In the genomic region with DNA sequence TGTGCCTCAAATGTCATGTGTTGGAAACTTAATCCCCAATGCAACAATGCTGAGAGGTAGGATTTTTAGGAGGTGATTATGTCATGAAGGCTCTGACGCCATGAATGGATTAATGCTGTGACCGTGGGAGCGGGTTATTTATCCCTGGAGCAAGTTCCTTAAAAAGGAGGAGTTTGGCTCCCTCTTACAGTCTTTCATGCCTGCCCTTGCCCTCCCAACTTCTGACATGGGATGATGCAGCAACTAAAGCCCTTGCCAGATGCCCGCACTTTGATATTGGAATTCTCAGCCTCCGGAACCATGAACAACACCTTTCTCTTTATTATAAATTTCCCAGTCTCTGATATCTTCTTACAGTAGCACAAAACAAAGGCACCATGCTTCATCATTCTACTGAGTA, we compare ENCODE assay signal across 24 cellular contexts.
DNase-seq lines count a peak whose midpoint lies in the region; ATAC-seq and TF ChIP-seq lines count a peak whose summit lies in the region.
"Had no signal": no experiment of that assay in that cellular context is flagged by ENCODE, and none has a peak within 500 bp of the region (broad histone marks: within the 10 kb centered on the region; RNA-seq: fewer than 3 reads in every experiment).

No MANE protein-coding gene starts in this region.

- no peaks in the 10 kb centered on the region for H3F3A ChIP-seq in neural progenitor cell (ENCODE audit: low read depth)

- H3K4me1 Mint-ChIP-seq in MCF 10A (ENCODE audit: insufficient read depth, unreplicated experiment) (no peaks in the 10 kb centered on the region), neural progenitor cell (peaks cover 10% of the 10 kb centered on the region)
- H3K4me1 Mint-ChIP-seq in stimulated activated effector memory CD8-positive, alpha-beta T cell treated with anti-CD3 and anti-CD28 coated beads, Interleukin-12 subunit alpha, Interleukin-12 subunit beta, amount 100 ng/mL, for 72 hours = no peaks in the 10 kb centered on the region

- no peaks in the 10 kb centered on the region for H3K4me1 ChIP-seq in mammary epithelial cell (ENCODE audit: insufficient read depth, low read length)
- no peaks in the 10 kb centered on the region for H3K4me1 ChIP-seq in foreskin keratinocyte
- no peaks in the 10 kb centered on the region for H3K4me1 ChIP-seq in neural progenitor cell
- no peaks in the 10 kb centered on the region for H3K4me1 ChIP-seq in lower lobe of right lung
- H3K4me1 ChIP-seq: SJCRH30 had no signal

- no peaks in the 10 kb centered on the region for H3K27me3 ChIP-seq in mammary epithelial cell (ENCODE audit: insufficient read depth, low read length)
- no peaks in the 10 kb centered on the region for H3K27me3 ChIP-seq in foreskin keratinocyte
- no peaks in the 10 kb centered on the region for H3K27me3 ChIP-seq in neural progenitor cell
- H3K27me3 ChIP-seq in lower lobe of right lung (ENCODE audit: low read depth) = no peaks in the 10 kb centered on the region
- H3K27me3 ChIP-seq: SJCRH30 had no signal

- H3K4me3 Mint-ChIP-seq in MCF 10A (ENCODE audit: unreplicated experiment) = no peak overlapping the region
- H3K4me3 Mint-ChIP-seq in neural progenitor cell = no peak overlapping the region
- no peak overlapping the region for H3K4me3 Mint-ChIP-seq in stimulated activated effector memory CD8-positive, alpha-beta T cell treated with anti-CD3 and anti-CD28 coated beads, Interleukin-12 subunit alpha, Interleukin-12 subunit beta, amount 100 ng/mL, for 72 hours

- dilution Hi-C loops in mammary epithelial cell (cut with HindIII; ENCODE audit: low sequenced_read_pairs) = no loop called here

- H3K9me3 Mint-ChIP-seq in MCF 10A (ENCODE audit: unreplicated experiment) (no peaks in the 10 kb centered on the region), neural progenitor cell (peaks cover 3% of the 10 kb centered on the region)
- H3K9me3 Mint-ChIP-seq in stimulated activated effector memory CD8-positive, alpha-beta T cell treated with anti-CD3 and anti-CD28 coated beads, Interleukin-12 subunit alpha, Interleukin-12 subunit beta, amount 100 ng/mL, for 72 hours = peaks cover 4% of the 10 kb centered on the region

- H3K4me2 ChIP-seq in mammary epithelial cell (ENCODE audit: insufficient read depth, low read depth, low read length) (peak overlapping the region; percentile 41), neural progenitor cell (no peak overlapping the region)

- peak; percentile 56 for ATAC-seq in foreskin keratinocyte
- no peak for ATAC-seq in stimulated activated effector memory CD8-positive, alpha-beta T cell treated with anti-CD3 and anti-CD28 coated beads, Interleukin-12 subunit alpha, Interleukin-12 subunit beta, amount 100 ng/mL, for 72 hours
- no peak for ATAC-seq in lower lobe of right lung
- ATAC-seq: PC-3, Right ventricle myocardium inferior had no signal

- POLR2A ChIA-PET in MCF 10A (lab: Yijun Ruan, JAX) = no interaction called here

- H3K4me3 ChIP-seq in mammary epithelial cell (replicated peaks in 1 of 3; ENCODE audit: insufficient read depth in 1 of 3, low read depth in 2 of 3, low read length in 3 of 3) = no peak overlapping the region
- H3K4me3 ChIP-seq in neural progenitor cell = no peak overlapping the region
- H3K4me3 ChIP-seq in lower lobe of right lung = no peak overlapping the region
- H3K4me3 ChIP-seq: SJCRH30 had no signal

- no peak overlapping the region for H3K27ac Mint-ChIP-seq in MCF 10A (ENCODE audit: low read depth, unreplicated experiment)
- H3K27ac Mint-ChIP-seq in neural progenitor cell = no peak overlapping the region
- H3K27ac Mint-ChIP-seq in stimulated activated effector memory CD8-positive, alpha-beta T cell treated with anti-CD3 and anti-CD28 coated beads, Interleukin-12 subunit alpha, Interleukin-12 subunit beta, amount 100 ng/mL, for 72 hours = no peak overlapping the region

- in situ Hi-C loops in mammary epithelial cell (cut with MboI; ENCODE audit: low sequenced_read_pairs in 2 of 2) = no loop called here

- H3K27ac ChIP-seq in mammary epithelial cell (ENCODE audit: insufficient read depth, low read depth, low read length) (no peak overlapping the region), foreskin keratinocyte (no peak overlapping the region), neural progenitor cell (no peak overlapping the region), lower lobe of right lung (no peak overlapping the region)
- H3K27ac ChIP-seq: SJCRH30 had no signal

- H3K79me2 ChIP-seq in mammary epithelial cell (ENCODE audit: insufficient read depth, low read length) = no peaks in the 10 kb centered on the region
- no peaks in the 10 kb centered on the region for H3K79me2 ChIP-seq in neural progenitor cell (ENCODE audit: low read depth)

- CTCF ChIA-PET in mammary epithelial cell (lab: Charles Lee; ENCODE audit: low non-redundant PET) (no interaction called here), MCF 10A (lab: Yijun Ruan, JAX) (no interaction called here)

- H2AFZ ChIP-seq in mammary epithelial cell (ENCODE audit: low read depth, low read length) (peak overlapping the region; percentile 77), neural progenitor cell (replicated peaks) (peak overlapping the region; percentile 81)

- H4K20me1 ChIP-seq in mammary epithelial cell (ENCODE audit: insufficient read depth, low read length) (no peaks in the 10 kb centered on the region), neural progenitor cell (ENCODE audit: low read depth) (no peaks in the 10 kb centered on the region)

- DNase-seq in mammary epithelial cell (peak; percentile 2), MCF 10A (ENCODE audit: unreplicated experiment) (no peak), foreskin keratinocyte (peak; percentile 10 to 52), neural progenitor cell (ENCODE audit: low spot score) (no peak), lower lobe of right lung (no peak), T-helper 1 cell (no peak)
- DNase-seq in stimulated activated effector memory CD8-positive, alpha-beta T cell treated with anti-CD3 and anti-CD28 coated beads, Interleukin-12 subunit alpha, Interleukin-12 subunit beta, amount 100 ng/mL, for 72 hours (ENCODE audit: low spot score in 2 of 2) = no peak
- DNase-seq: 8988T, Calu3, DMS153, DND-41, GOT3, HCEC 1CT, Kasumi-1, MV-4-11, NCI-H1105, NCI-H1436 treated with DMSO at 0.1 percent for 48 hours, NCI-H187 treated with DMSO at 0.1 percent for 48 hours, NCI-H2171 treated with DMSO at 0.1 percent for 48 hours, NCI-H345, NCI-H510A treated with DMSO at 0.1 percent for 48 hours, PC-3 had no signal

- H3K27me3 Mint-ChIP-seq in MCF 10A (ENCODE audit: insufficient read depth, unreplicated experiment) = no peaks in the 10 kb centered on the region
- H3K27me3 Mint-ChIP-seq in neural progenitor cell (ENCODE audit: insufficient read depth, low read depth) = peaks cover 4% of the 10 kb centered on the region

- 6% methylated on average over 5 of the region's 5 CpGs for WGBS in mammary epithelial cell (ENCODE audit: low coverage, missing lambda C conversion rate)

- TF ChIP-seq CTCF in mammary epithelial cell (conservative IDR thresholded peaks at IDR 0.05 in 1 of 2, IDR thresholded peaks at IDR 0.05 in 1 of 2; ENCODE audit: extremely low read depth in 1 of 2, insufficient read depth in 1 of 2, low read depth in 1 of 2, low read length in 2 of 2) (no peak), MCF 10A (IDR thresholded peaks at IDR 0.05; ENCODE audit: unreplicated experiment) (no peak), foreskin keratinocyte (conservative IDR thresholded peaks at IDR 0.05) (no peak), neural progenitor cell (IDR thresholded peaks at IDR 0.05) (no peak), lower lobe of right lung (IDR thresholded peaks at IDR 0.05) (no peak)

- H3K36me3 Mint-ChIP-seq in MCF 10A (ENCODE audit: insufficient read depth, unreplicated experiment) (no peaks in the 10 kb centered on the region), neural progenitor cell (no peaks in the 10 kb centered on the region)
- no peaks in the 10 kb centered on the region for H3K36me3 Mint-ChIP-seq in stimulated activated effector memory CD8-positive, alpha-beta T cell treated with anti-CD3 and anti-CD28 coated beads, Interleukin-12 subunit alpha, Interleukin-12 subunit beta, amount 100 ng/mL, for 72 hours

- intact Hi-C loops in mammary epithelial cell (cut with micrococcal nuclease) = no loop called here
- intact Hi-C loops in MCF 10A (cut with micrococcal nuclease) = no loop called here
- intact Hi-C loops in lower lobe of right lung (cut with DNase I) = no loop called here

- BruUV-seq in mammary epithelial cell (replicated peaks; lab: Mats Ljungman, UMichigan) (no TSS peak), MCF 10A (replicated peaks; lab: Mats Ljungman, UMichigan) (no TSS peak)

- H3K9ac ChIP-seq in mammary epithelial cell (ENCODE audit: insufficient read depth, low read length) = no peak overlapping the region
- H3K9ac ChIP-seq in neural progenitor cell = no peak overlapping the region

- H3K36me3 ChIP-seq in mammary epithelial cell (ENCODE audit: insufficient read depth, low read length) = no peaks in the 10 kb centered on the region
- no peaks in the 10 kb centered on the region for H3K36me3 ChIP-seq in neural progenitor cell
- H3K36me3 ChIP-seq in lower lobe of right lung = no peaks in the 10 kb centered on the region
- H3K36me3 ChIP-seq: SJCRH30 had no signal

- H3K9me3 ChIP-seq in mammary epithelial cell (replicated peaks; ENCODE audit: insufficient read depth, low read length) (no peaks in the 10 kb centered on the region), neural progenitor cell (ENCODE audit: low read depth) (no peaks in the 10 kb centered on the region), lower lobe of right lung (no peaks in the 10 kb centered on the region)
- H3K9me3 ChIP-seq: SJCRH30 had no signal

Comparison
In these comparisons a context has a peak if more than half of its experiments do, and no peak if none do; other contexts are left out.
1. DNase-seq: peak in mammary epithelial cell (single experiment) and foreskin keratinocyte (2 of 2); none in MCF 10A (single experiment), neural progenitor cell (single experiment), stimulated activated effector memory CD8-positive, alpha-beta T cell treated with anti-CD3 and anti-CD28 coated beads, Interleukin-12 subunit alpha, Interleukin-12 subunit beta, amount 100 ng/mL, for 72 hours (0 of 2), lower lobe of right lung (single experiment) and T-helper 1 cell (0 of 5).